ENCODE assay signal across 11 cellular contexts in the genomic region with DNA sequence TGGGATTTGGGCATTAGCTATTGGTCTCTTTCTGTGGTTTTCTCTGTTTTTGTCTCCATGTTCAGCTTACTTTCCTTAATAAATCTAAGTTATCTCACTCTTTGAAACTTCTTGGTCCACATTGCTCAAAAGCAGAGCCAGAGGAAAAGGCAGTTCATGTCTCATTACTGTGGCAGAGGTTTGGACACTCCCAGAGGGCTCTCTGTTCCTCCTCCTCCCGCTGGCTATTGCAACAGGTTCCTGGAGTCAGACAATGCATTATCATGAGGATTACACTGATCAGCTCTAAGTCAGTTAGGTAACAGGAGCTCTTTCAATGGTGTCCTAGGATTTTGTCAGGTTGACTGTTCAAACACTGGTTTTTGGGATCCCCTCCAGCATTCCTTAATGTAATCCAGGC.
DNase-seq lines count a peak whose midpoint lies in the region; ATAC-seq, FAIRE-seq and TF ChIP-seq lines count a peak whose summit lies in the region.
"Had no signal": no experiment of that assay in that cellular context is flagged by ENCODE, and none has a peak within 500 bp of the region (broad histone marks: within the 10 kb centered on the region; RNA-seq: fewer than 3 reads in every experiment).

No MANE protein-coding gene starts in this region.

- no peak overlapping the region for H3K4me3 ChIP-seq in bronchial epithelial cell (ENCODE audit: low read depth, low read length)
- no peak overlapping the region for H3K4me3 ChIP-seq in HepG2 (replicated peaks in 1 of 3; ENCODE audit: insufficient read depth in 1 of 3, low read depth in 2 of 3, low read length in 3 of 3)
- no peak overlapping the region for H3K4me3 ChIP-seq in uterus

- TF ChIP-seq CTCF in bronchial epithelial cell (IDR thresholded peaks at IDR 0.05; ENCODE audit: insufficient read depth, low read length, severe bottlenecking) (no peak), HepG2 (CRISPR knock-in tag; IDR thresholded peaks at IDR 0.05) (no peak), uterus (IDR thresholded peaks at IDR 0.05) (no peak)

- H3K27me3 ChIP-seq in bronchial epithelial cell (ENCODE audit: control insufficient read depth, insufficient read depth, low read length), result no peaks in the 10 kb centered on the region
- no peaks in the 10 kb centered on the region for H3K27me3 ChIP-seq in HepG2 (ENCODE audit: control insufficient read depth in 1 of 2, insufficient read depth in 2 of 2, low read length in 2 of 2)
- H3K27me3 ChIP-seq in uterus, result no peaks in the 10 kb centered on the region

- no peak overlapping the region for H2AFZ ChIP-seq in HepG2 (ENCODE audit: low read length)

- intact Hi-C loops in HepG2 (cut with micrococcal nuclease; ENCODE audit: unreplicated experiment), result no loop called here
- intact Hi-C loops in uterus (cut with DNase I; ENCODE audit: low total_unique reads), result no loop called here

- TF ChIP-seq RAD21 in HepG2 (CRISPR knock-in tag; IDR thresholded peaks at IDR 0.05), result no peak

- POLR2A ChIA-PET in HepG2 (lab: Yijun Ruan, JAX), result no interaction called here

- H3K9ac ChIP-seq in HepG2 (ENCODE audit: insufficient read depth, low read depth, low read length), result no peak overlapping the region

- TF ChIP-seq EP300 in HepG2 (IDR thresholded peaks at IDR 0.05; ENCODE audit: low read depth in 2 of 2, low read length in 2 of 2) (no peak), HepG2 (CRISPR knock-in tag; IDR thresholded peaks at IDR 0.05; ENCODE audit: borderline replicate concordance) (no peak)

- CTCF ChIA-PET in HepG2 (lab: Yijun Ruan, JAX; ENCODE audit: low intra/inter-chr PET ratio, low total read pairs), result no interaction called here

- ATAC-seq in HepG2 (no peak), GM21723 (IDR thresholded peaks at IDR 0.05; ENCODE audit: unreplicated experiment) (no peak)
- ATAC-seq: effector memory CD8-positive, alpha-beta T cell had no signal

- H3K4me1 ChIP-seq in HepG2 (ENCODE audit: insufficient read depth, low read length), result peaks cover 12% of the 10 kb centered on the region; the same call in 1 of the 2 replicates
- H3K4me1 ChIP-seq in uterus, result no peaks in the 10 kb centered on the region

- H3K36me3 ChIP-seq in bronchial epithelial cell (ENCODE audit: control insufficient read depth, insufficient read depth, low read length) (no peaks in the 10 kb centered on the region), HepG2 (replicated peaks in 1 of 2; ENCODE audit: control insufficient read depth in 1 of 2, insufficient read depth in 2 of 2, low read length in 2 of 2) (no peaks in the 10 kb centered on the region), uterus (no peaks in the 10 kb centered on the region)

- DNase-seq in SIG-M5 treated with dmso at 0.1 percent for 504 hours (lab: John Stamatoyannopoulos, UW; ENCODE audit: unreplicated experiment) (peak; percentile 49), SIG-M5 (lab: John Stamatoyannopoulos, UW) (no peak), bronchial epithelial cell (ENCODE audit: low read depth) (peak; percentile 79), HepG2 (ENCODE audit: low spot score) (peak; percentile 12), uterus (peak; percentile 23 to 41)
- DNase-seq in activated T-cell treated with anti-CD3 and anti-CD28 coated beads, Interleukin-2, amount 50 U/mL, for 48 hours, result no peak
- DNase-seq in activated naive CD4-positive, alpha-beta T cell treated with anti-CD3 and anti-CD28 coated beads, Interleukin-2, amount 50 U/mL, for 16 hours, result no peak
- DNase-seq: activated CD8-positive, alpha-beta memory T cell treated with anti-CD3 and anti-CD28 coated beads, Interleukin-2, amount 50 U/mL, for 48 hours; effector memory CD8-positive, alpha-beta T cell; KG1 had no signal

- H3K79me2 ChIP-seq in HepG2 (ENCODE audit: insufficient read depth, low read length), result no peaks in the 10 kb centered on the region

- TF ChIP-seq POLR2A in HepG2 (IDR thresholded peaks at IDR 0.05; ENCODE audit: insufficient read depth in 1 of 2, low read depth in 2 of 2, low read length in 2 of 2) (no peak), uterus (IDR thresholded peaks at IDR 0.05) (no peak)

- in situ Hi-C loops in HepG2 (cut with HindIII; ENCODE audit: extremely low pct_ligation_motif_present, low pct_unique_long_range_greater_than_20kb), result loop anchor here (25.0 kb wide), 1 partner anchor 583 kb away; no protein-coding TSS in a partner anchor

- H3K27ac ChIP-seq in HepG2 (ENCODE audit: extremely low read length, insufficient read depth, low read length) (no peak overlapping the region), uterus (no peak overlapping the region)

- BruUV-seq in HepG2 (replicated peaks; lab: Mats Ljungman, UMichigan), result no TSS peak

- FAIRE-seq in bronchial epithelial cell (lab: Jason Lieb, UNC) (no peak), HepG2 (lab: Jason Lieb, UNC) (no peak)

- H3K4me2 ChIP-seq in HepG2 (ENCODE audit: low read depth, low read length), result no peak overlapping the region

- H3K9me3 ChIP-seq in HepG2 (ENCODE audit: low read length) (no peaks in the 10 kb centered on the region), uterus (no peaks in the 10 kb centered on the region)

- H4K20me1 ChIP-seq in HepG2 (ENCODE audit: insufficient read depth, low read length), result no peaks in the 10 kb centered on the region

- WGBS in HepG2 (ENCODE audit: low lambda C conversion rate), result 0% methylated on average over 1 of the region's 1 CpG

TF ChIP-seq in HepG2, 621 proteins besides CTCF, POLR2A, EP300 and RAD21:
- TF ChIP-seq SOX13 (IDR thresholded peaks at IDR 0.05) (no peak), SOX13 (CRISPR knock-in tag; conservative IDR thresholded peaks at IDR 0.05 in 1 of 2, IDR thresholded peaks at IDR 0.05 in 1 of 2) (peak in 1 of 2 experiments; percentile 46; a peak in 1 of 4 replicates), CENPT (CRISPR knock-in tag; IDR thresholded peaks at IDR 0.05; ENCODE audit: low read depth) (no peak)

Comparison
In these comparisons a context has a peak if more than half of its experiments do, and no peak if none do; other contexts are left out.
1. DNase-seq: peak in SIG-M5 treated with dmso at 0.1 percent for 504 hours (single experiment), bronchial epithelial cell (single experiment), HepG2 (single experiment) and uterus (2 of 2); none in SIG-M5 (single experiment), activated T-cell treated with anti-CD3 and anti-CD28 coated beads, Interleukin-2, amount 50 U/mL, for 48 hours (0 of 2) and activated naive CD4-positive, alpha-beta T cell treated with anti-CD3 and anti-CD28 coated beads, Interleukin-2, amount 50 U/mL, for 16 hours (single experiment).